In genomic region chr5:42586625-42587024, GRCh38 we compare ENCODE assay signal across 1 cellular context.
A peak's percentile ranks its signal among the peaks of the same experiment; 100 is the strongest.
TF ChIP-seq lines count a peak whose summit lies in the region.

No MANE protein-coding gene starts in this region.

TF ChIP-seq in K562, 482 proteins besides CTCF, POLR2A, EP300 and RAD21 (continues in another document):
- TF ChIP-seq GTF2F1 (IDR thresholded peaks at IDR 0.05; ENCODE audit: low read depth, low read length) (no peak), ZNF408 (CRISPR knock-in tag; IDR thresholded peaks at IDR 0.05; ENCODE audit: low read depth) (no peak), AFF4 (CRISPR knock-in tag; IDR thresholded peaks at IDR 0.05) (no peak), ZNF280A (IDR thresholded peaks at IDR 0.05; ENCODE audit: low read depth, partially characterized antibody) (no peak), GTF2E2 (tag; IDR thresholded peaks at IDR 0.05) (no peak), ZNF395 (CRISPR knock-in tag; IDR thresholded peaks at IDR 0.05) (peak; percentile 71; the same call in 1 of the 2 replicates), ZC3H4 (CRISPR knock-in tag; IDR thresholded peaks at IDR 0.05; ENCODE audit: borderline replicate concordance) (no peak), ZNF165 (CRISPR knock-in tag; IDR thresholded peaks at IDR 0.05; ENCODE audit: borderline replicate concordance) (no peak), NR2C2 (CRISPR knock-in tag; IDR thresholded peaks at IDR 0.05) (no peak), NR2C2 (tag; IDR thresholded peaks at IDR 0.05) (no peak), ZNF79 (CRISPR knock-in tag; IDR thresholded peaks at IDR 0.05; ENCODE audit: low read depth) (no peak), ETS1 (conservative IDR thresholded peaks at IDR 0.05; ENCODE audit: control insufficient read depth, low read depth, low read length) (no peak), PTTG1 (tag; IDR thresholded peaks at IDR 0.05; ENCODE audit: low read depth) (no peak), SRSF9 (IDR thresholded peaks at IDR 0.05; ENCODE audit: borderline replicate concordance, low read depth, low read length) (no peak), CEBPG (CRISPR knock-in tag; IDR thresholded peaks at IDR 0.05) (no peak), CEBPG (tag; conservative IDR thresholded peaks at IDR 0.05 in 1 of 2, IDR thresholded peaks at IDR 0.05 in 1 of 2) (no peak), FOXK1 (CRISPR knock-in tag; IDR thresholded peaks at IDR 0.05; ENCODE audit: borderline replicate concordance) (no peak), SMAD2 (IDR thresholded peaks at IDR 0.05; ENCODE audit: low read depth, low read length) (no peak), FOXO4 (CRISPR knock-in tag; IDR thresholded peaks at IDR 0.05) (0 out of 2 replicates have a peak, but pooled peaks have one; percentile 37), PCBP2 (IDR thresholded peaks at IDR 0.05; ENCODE audit: low read depth, low read length, poor library complexity, severe bottlenecking) (no peak), ELF4 (CRISPR knock-in tag; IDR thresholded peaks at IDR 0.05) (0 out of 2 replicates have a peak, but pooled peaks have one; percentile 37), JUN (IDR thresholded peaks at IDR 0.05; ENCODE audit: borderline replicate concordance, low read depth, low read length) (peak; percentile 50; the same call in 1 of the 2 replicates), JUN (CRISPR knock-in tag; IDR thresholded peaks at IDR 0.05; ENCODE audit: borderline replicate concordance) (no peak), GABPB2 (CRISPR knock-in tag; conservative IDR thresholded peaks at IDR 0.05) (no peak), NKRF (IDR thresholded peaks at IDR 0.05; ENCODE audit: borderline replicate concordance) (no peak), MLLT1 (IDR thresholded peaks at IDR 0.05) (0 out of 4 replicates have a peak, but pooled peaks of 1 of the 2 experiments have one; percentile 17), FOXM1 (IDR thresholded peaks at IDR 0.05; ENCODE audit: low read depth) (no peak), FOXM1 (CRISPR knock-in tag; IDR thresholded peaks at IDR 0.05; ENCODE audit: low read depth) (no peak), ILF3 (IDR thresholded peaks at IDR 0.05; ENCODE audit: borderline replicate concordance) (no peak), ZBTB26 (CRISPR knock-in tag; IDR thresholded peaks at IDR 0.05) (no peak), HNRNPUL1 (IDR thresholded peaks at IDR 0.05; ENCODE audit: low read length) (no peak), WHSC1 (IDR thresholded peaks at IDR 0.05; ENCODE audit: low read length) (no peak), CHCHD3 (CRISPR knock-in tag; IDR thresholded peaks at IDR 0.05) (no peak), ZNF134 (CRISPR knock-in tag; conservative IDR thresholded peaks at IDR 0.05) (no peak), ZNF764 (CRISPR knock-in tag; IDR thresholded peaks at IDR 0.05; ENCODE audit: low read depth) (no peak), ZNF584 (CRISPR knock-in tag; IDR thresholded peaks at IDR 0.05; ENCODE audit: low read depth) (no peak), RNF2 (IDR thresholded peaks at IDR 0.05) (0 out of 2 replicates have a peak, but pooled peaks have one; percentile 36), TAL1 (IDR thresholded peaks at IDR 0.05) (peak; percentile 43), MTA1 (IDR thresholded peaks at IDR 0.05; ENCODE audit: borderline replicate concordance) (no peak), TAF9B (IDR thresholded peaks at IDR 0.05; ENCODE audit: partially characterized antibody) (peak; percentile 61), MEF2D (tag; conservative IDR thresholded peaks at IDR 0.05; ENCODE audit: low read depth) (peak; percentile 99), ZBTB12 (CRISPR knock-in tag; IDR thresholded peaks at IDR 0.05) (no peak; the same call in 1 of the 2 replicates), TBL1XR1 (IDR thresholded peaks at IDR 0.05; ENCODE audit: low read length in 2 of 2) (peak in 1 of 2 experiments; percentile 92; a peak in 2 of 4 replicates), BMI1 (IDR thresholded peaks at IDR 0.05; ENCODE audit: low read length) (no peak), CBX5 (IDR thresholded peaks at IDR 0.05; ENCODE audit: borderline replicate concordance, low read depth) (no peak), TAF7 (tag; IDR thresholded peaks at IDR 0.05) (no peak), KAT2B (IDR thresholded peaks at IDR 0.05; ENCODE audit: low read depth, low read length) (no peak), ZNF217 (CRISPR knock-in tag; IDR thresholded peaks at IDR 0.05) (no peak), POLR2AphosphoS2 (IDR thresholded peaks at IDR 0.05; ENCODE audit: low read length) (no peak), HDAC2 (IDR thresholded peaks at IDR 0.05) (peak; percentile 44; the same call in 1 of the 2 replicates)
